8 cellular contexts compared by ENCODE assay signal in the genomic region with DNA sequence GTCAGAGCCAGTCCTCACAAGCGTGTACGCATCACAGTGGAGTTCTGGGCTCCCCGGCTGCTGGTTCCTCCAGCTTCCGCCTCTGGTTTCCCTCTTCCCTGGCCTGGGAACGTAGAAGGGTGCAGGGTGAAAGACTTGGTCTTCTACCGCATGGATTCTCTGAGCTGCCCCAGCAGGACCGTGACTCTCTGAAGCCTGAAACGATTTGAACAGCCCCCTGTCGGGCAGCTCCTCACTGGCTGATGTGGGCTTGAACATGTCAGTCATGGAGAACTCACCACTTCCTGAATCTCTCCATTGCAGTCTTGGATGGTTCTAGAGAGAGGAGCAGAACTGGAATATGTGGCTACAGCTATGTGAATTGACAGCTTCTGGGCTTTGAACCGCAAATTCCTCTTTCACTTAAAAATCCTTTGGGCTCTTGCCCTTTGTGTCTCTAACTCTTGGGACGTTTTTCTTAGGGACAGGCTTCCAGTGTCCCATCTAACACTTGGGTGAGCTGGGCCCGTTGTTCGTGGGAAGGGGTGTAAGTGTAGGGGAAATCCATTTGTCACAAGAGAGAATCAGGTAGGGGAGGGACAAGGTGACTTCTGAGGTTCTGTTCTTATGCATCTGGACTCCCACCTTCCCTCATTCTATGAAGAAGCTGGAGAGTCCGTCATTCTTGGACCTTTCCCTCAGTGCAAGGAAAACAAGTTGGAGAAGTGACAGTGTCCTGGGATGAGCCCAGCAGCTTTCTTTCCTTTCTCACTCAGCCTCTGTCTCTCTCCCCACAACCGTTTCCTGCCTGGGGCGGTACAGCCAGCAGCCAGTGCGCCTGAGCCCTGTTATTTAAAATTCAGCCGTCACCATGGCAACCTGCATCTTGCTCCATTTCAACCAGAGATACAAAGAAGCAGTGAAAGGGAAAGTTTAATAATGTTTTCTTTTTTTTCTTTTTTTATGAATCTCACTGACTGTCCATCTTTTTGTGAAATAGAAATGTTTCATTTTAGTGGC.
DNase-seq lines count a peak whose midpoint lies in the region; ATAC-seq lines count a peak whose summit lies in the region.

No MANE protein-coding gene starts in this region.

- peak overlapping the region in 3 of 4 donors; percentile 44 to 76 (median 65) for H3K4me3 Mint-ChIP-seq in IgD-negative memory B cell

- H3K4me1 Mint-ChIP-seq in IgD-negative memory B cell = peaks cover 18 to 24% (median 18%) of the 10 kb centered on the region in 3 donors

- peak; percentile 77 for ATAC-seq in GM21447 (IDR thresholded peaks at IDR 0.05; ENCODE audit: unreplicated experiment)

- H3K9me3 Mint-ChIP-seq in IgD-negative memory B cell = no peaks in the 10 kb centered on the region

- H3K27me3 Mint-ChIP-seq in IgD-negative memory B cell = no peaks in the 10 kb centered on the region

- peak overlapping the region; percentile 80 to 91 (median 84) for H3K27ac Mint-ChIP-seq in IgD-negative memory B cell

- DNase-seq in ELF-1 (ENCODE audit: low read depth, low spot score) = peak; percentile 69
- DNase-seq in activated T-cell treated with anti-CD3 and anti-CD28 coated beads for 48 hours (ENCODE audit: low read depth) = peak; percentile 56
- DNase-seq in globus pallidus (ENCODE audit: low spot score) = peak; percentile 42
- peak; percentile 79 for DNase-seq in stimulated activated CD4-positive, alpha-beta T cell treated with anti-CD3 and anti-CD28 coated beads, Interleukin-15, amount 100 ng/mL, for 24 hours
- no peak for DNase-seq in NCI-H446 (lab: John Stamatoyannopoulos, UW)
- DNase-seq in KG1 (lab: John Stamatoyannopoulos, UW) = no peak

- H3K36me3 Mint-ChIP-seq in IgD-negative memory B cell = no peaks in the 10 kb centered on the region

Comparison
In these comparisons a context has a peak if more than half of its experiments do, and no peak if none do; other contexts are left out.
1. DNase-seq: peak in ELF-1 (single experiment), activated T-cell treated with anti-CD3 and anti-CD28 coated beads for 48 hours (single experiment), globus pallidus (single experiment) and stimulated activated CD4-positive, alpha-beta T cell treated with anti-CD3 and anti-CD28 coated beads, Interleukin-15, amount 100 ng/mL, for 24 hours (single experiment); none in NCI-H446 (0 of 2) and KG1 (single experiment).